ENCODE assay signal across 8 cellular contexts in genomic region chr18:59084286-59084779, GRCh38. TPM values are rescaled to one million over a fixed set of nuclear protein-coding genes. Genes with fewer than 3 reads are reported as not detected.
DNase-seq lines count a peak whose midpoint lies in the region; ATAC-seq and TF ChIP-seq lines count a peak whose summit lies in the region.

No MANE protein-coding gene starts in this region.

- no peak overlapping the region for H3K4me3 ChIP-seq in GM12864 (ENCODE audit: low read depth, low read length)

- peak; percentile 88 for TF ChIP-seq CTCF in GM12864 (IDR thresholded peaks at IDR 0.05; ENCODE audit: low read depth, low read length, missing control alignments)
- TF ChIP-seq CTCF in endothelial cell (IDR thresholded peaks at IDR 0.05; ENCODE audit: unreplicated experiment): peak; percentile 74

- no peak for ATAC-seq in GM19023 (IDR thresholded peaks at IDR 0.05; ENCODE audit: unreplicated experiment)

- no peak for DNase-seq in GM12864 (ENCODE audit: low read depth)
- DNase-seq in HT-29 (ENCODE audit: low spot score): peak; percentile 79
- DNase-seq in NCI-H82 treated with DMSO at 0.1 percent for 48 hours (lab: John Stamatoyannopoulos, UW; ENCODE audit: unreplicated experiment): peak; percentile 61
- peak; percentile 22 to 23 for DNase-seq in activated CD8-positive, alpha-beta memory T cell treated with anti-CD3 and anti-CD28 coated beads for 4 hours (ENCODE audit: low read depth in 2 of 2)
- peak; percentile 78 for DNase-seq in endothelial cell (ENCODE audit: low spot score)
- peak; percentile 82 for DNase-seq in midbrain (lab: John Stamatoyannopoulos, UW)
- peak; percentile 24 to 38 for DNase-seq in stimulated activated CD8-positive, alpha-beta memory T cell treated with anti-CD3 and anti-CD28 coated beads, Interleukin-4, amount 100 ng/mL, for 4 hours (ENCODE audit: low read depth in 2 of 2, low spot score in 1 of 2)

- no peak overlapping the region for H3K4me3 Mint-ChIP-seq in endothelial cell (ENCODE audit: unreplicated experiment)

- no peak overlapping the region for H3K27ac Mint-ChIP-seq in endothelial cell (ENCODE audit: unreplicated experiment)

- H3K36me3 Mint-ChIP-seq in endothelial cell (ENCODE audit: low read depth, unreplicated experiment): no peaks in the 10 kb centered on the region

- H3K4me1 Mint-ChIP-seq in endothelial cell (ENCODE audit: unreplicated experiment): peaks cover 5% of the 10 kb centered on the region

- no peaks in the 10 kb centered on the region for H3K9me3 Mint-ChIP-seq in endothelial cell (ENCODE audit: unreplicated experiment)

- H3K27me3 Mint-ChIP-seq in endothelial cell (ENCODE audit: unreplicated experiment): peaks cover 2% of the 10 kb centered on the region

RNA-seq across cellular contexts. Expression of gene SEC11C, which starts 55.4 kb away (rescaled TPM):
- 22.1 and 25.2 TPM in 2 replicates for total RNA-seq in HT-29 (2014; rRNA removed; shearing (Covaris generic))
- 24.6 TPM for total RNA-seq in endothelial cell (ENCODE audit: unreplicated experiment)
